Comparison of ENCODE assay signal across 8 cellular contexts in genomic region chr1:7783826-7784491, GRCh38. TPM values are rescaled to one million over a fixed set of nuclear protein-coding genes. Genes with fewer than 3 reads are reported as not detected.
DNase-seq lines count a peak whose midpoint lies in the region; ATAC-seq and TF ChIP-seq lines count a peak whose summit lies in the region.

PER3 (plus strand) TSS chr1:7784291; CDS start chr1:7784878, 587 bp downstream.

- intact Hi-C loops in IMR-90 (cut with micrococcal nuclease): loop anchor here (5.0 kb wide), 1 partner anchor 118 kb away; no protein-coding TSS in a partner anchor
- intact Hi-C loops in PC-9 (cut with micrococcal nuclease; ENCODE audit: unreplicated experiment): loop anchor here (1.0 kb wide), 1 partner anchor 177 kb away; the partner anchor contains the start of gene PARK7
- intact Hi-C loops in esophagus muscularis mucosa (cut with DNase I): no loop called here

- peaks cover 12% of the 10 kb centered on the region for H3K4me1 Mint-ChIP-seq in activated T-cell treated with anti-CD3 and anti-CD28 coated beads, Interleukin-2, amount 50 U/mL, for 72 hours (ENCODE audit: low read depth)

- DNase-seq in DMS114 treated with DMSO at 0.1 percent for 48 hours (lab: John Stamatoyannopoulos, UW; ENCODE audit: unreplicated experiment) (peak; percentile 93), IMR-90 (peak; percentile 95), PC-9 (peak; percentile 84 to 99), esophagus muscularis mucosa (ENCODE audit: extremely low spot score) (peak; percentile 99)
- peak; percentile 89 to 94 for DNase-seq in activated T-cell treated with anti-CD3 and anti-CD28 coated beads, Interleukin-2, amount 50 U/mL, for 72 hours
- DNase-seq in stimulated activated CD8-positive, alpha-beta memory T cell treated with anti-CD3 and anti-CD28 coated beads, Interleukin-7, amount 100 ng/mL, for 1 hour (ENCODE audit: low read depth in 2 of 2): peak; percentile 76 to 77

- no peak for TF ChIP-seq CTCF in IMR-90 (conservative IDR thresholded peaks at IDR 0.05; ENCODE audit: low read depth, low read length)
- no peak for TF ChIP-seq CTCF in PC-9 (conservative IDR thresholded peaks at IDR 0.05)
- TF ChIP-seq CTCF in esophagus muscularis mucosa (IDR thresholded peaks at IDR 0.05): peak in 1 of 3 experiments; percentile 19

- no peak within 1 kb of the TSS; the same call in 1 of the 2 replicates for H3K18ac ChIP-seq in IMR-90 (ENCODE audit: low read depth, low read length)

- peak within 1 kb of the TSS; percentile 58 to 75 for H3K4me3 Mint-ChIP-seq in activated T-cell treated with anti-CD3 and anti-CD28 coated beads, Interleukin-2, amount 50 U/mL, for 72 hours

- H2AK5ac ChIP-seq in IMR-90 (ENCODE audit: low read depth, low read length): peak within 1 kb of the TSS; percentile 49; the same call in 1 of the 2 replicates

- H3K4ac ChIP-seq in IMR-90 (ENCODE audit: low read depth, low read length): peak within 1 kb of the TSS; percentile 20; the same call in 1 of the 2 replicates

- no peak for TF ChIP-seq EP300 in esophagus muscularis mucosa (IDR thresholded peaks at IDR 0.05)

- H3K27me3 ChIP-seq in IMR-90 (ENCODE audit: control insufficient read depth, insufficient read depth, low read length) (no peaks in the 10 kb centered on the region), PC-9 (ENCODE audit: insufficient read depth, low read depth) (no peaks in the 10 kb centered on the region), esophagus muscularis mucosa (no peaks in the 10 kb centered on the region), muscle layer of duodenum (ENCODE audit: low read depth, low read length) (no peaks in the 10 kb centered on the region)

- peak within 1 kb of the TSS; percentile 92 for H2AFZ ChIP-seq in IMR-90 (replicated peaks; ENCODE audit: low read length, poor library complexity)
- peak within 1 kb of the TSS; percentile 85 for H2AFZ ChIP-seq in PC-9

- peak within 1 kb of the TSS; percentile 1 for H2BK5ac ChIP-seq in IMR-90 (ENCODE audit: low read depth, low read length, poor library complexity, severe bottlenecking)

- peaks cover 10% of the 10 kb centered on the region; the same call in 1 of the 2 replicates for H3F3A ChIP-seq in PC-9 (ENCODE audit: insufficient read depth, low read depth)

- BruUV-seq in IMR-90 (replicated peaks; lab: Mats Ljungman, UMichigan): no TSS peak
- no TSS peak for BruUV-seq in PC-9 (replicated peaks; lab: Mats Ljungman, UMichigan)

- H4K8ac ChIP-seq in IMR-90 (ENCODE audit: low read depth in 2 of 2, low read length in 2 of 2): peak within 1 kb of the TSS in 1 of 2 experiments; percentile 84; a peak in 1 of 4 replicates

- TF ChIP-seq RAD21 in IMR-90 (IDR thresholded peaks at IDR 0.05; ENCODE audit: low read length): no peak

- no peak within 1 kb of the TSS for H4K5ac ChIP-seq in IMR-90 (ENCODE audit: low read depth, low read length)

- H3K27me3 Mint-ChIP-seq in activated T-cell treated with anti-CD3 and anti-CD28 coated beads, Interleukin-2, amount 50 U/mL, for 72 hours (ENCODE audit: low read depth): no peaks in the 10 kb centered on the region

- H2AK9ac ChIP-seq in IMR-90 (replicated peaks; ENCODE audit: low read depth, low read length, poor library complexity): peak within 1 kb of the TSS; percentile 81

- peak within 1 kb of the TSS; percentile 86 for H3K14ac ChIP-seq in IMR-90 (replicated peaks; ENCODE audit: low read depth, low read length)

- H3K4me3 ChIP-seq in IMR-90 (ENCODE audit: insufficient read depth, low read depth, low read length) (peak within 1 kb of the TSS; percentile 53), PC-9 (peak within 1 kb of the TSS; percentile 58), esophagus muscularis mucosa (peak within 1 kb of the TSS; percentile 69 to 84 (median 78)), muscle layer of duodenum (ENCODE audit: low read depth in 1 of 2, low read length in 2 of 2) (peak within 1 kb of the TSS; percentile 55 to 78)

- H2BK15ac ChIP-seq in IMR-90 (ENCODE audit: low read depth, low read length): no peak within 1 kb of the TSS; the same call in 2 of the 3 replicates

- no peaks in the 10 kb centered on the region for H3K79me2 ChIP-seq in PC-9 (ENCODE audit: low read depth)

- H3K9ac ChIP-seq in IMR-90 (ENCODE audit: low read depth, low read length): peak within 1 kb of the TSS; percentile 16

- H3K9me3 ChIP-seq in IMR-90 (ENCODE audit: control insufficient read depth, insufficient read depth, low read length) (no peaks in the 10 kb centered on the region), PC-9 (ENCODE audit: insufficient read depth, low read depth) (no peaks in the 10 kb centered on the region), esophagus muscularis mucosa (no peaks in the 10 kb centered on the region), muscle layer of duodenum (ENCODE audit: control insufficient read depth in 1 of 2, low read length in 2 of 2) (no peaks in the 10 kb centered on the region)

- H3K9me2 ChIP-seq in PC-9 (ENCODE audit: insufficient read depth): no peaks in the 10 kb centered on the region

- H3K4me2 ChIP-seq in IMR-90 (ENCODE audit: low read depth, low read length) (peak within 1 kb of the TSS; percentile 80), PC-9 (peak within 1 kb of the TSS; percentile 74)

- 0 out of 2 replicates have a peak within 1 kb of the TSS, but pooled peaks have one; percentile 17 for H2BK20ac ChIP-seq in IMR-90 (ENCODE audit: low read depth, low read length)

- H3K9me1 ChIP-seq in IMR-90 (ENCODE audit: insufficient read depth, low read length): no peaks in the 10 kb centered on the region

- H4K20me1 ChIP-seq in IMR-90 (ENCODE audit: insufficient read depth, low read length) (no peaks in the 10 kb centered on the region), PC-9 (ENCODE audit: insufficient read depth) (no peaks in the 10 kb centered on the region)

- TF ChIP-seq POLR2A in IMR-90 (IDR thresholded peaks at IDR 0.05; ENCODE audit: low read depth, low read length): no peak
- no peak for TF ChIP-seq POLR2A in esophagus muscularis mucosa (IDR thresholded peaks at IDR 0.05; ENCODE audit: low read depth)

- H3K36me3 Mint-ChIP-seq in activated T-cell treated with anti-CD3 and anti-CD28 coated beads, Interleukin-2, amount 50 U/mL, for 72 hours (ENCODE audit: insufficient read depth in 2 of 2): no peaks in the 10 kb centered on the region

- H2BK120ac ChIP-seq in IMR-90 (ENCODE audit: low read depth, low read length): peak within 1 kb of the TSS; percentile 19; the same call in 1 of the 2 replicates

- peaks cover 6 to 12% of the 10 kb centered on the region in 2 experiments; a peak in 3 of 4 replicates for H3K79me1 ChIP-seq in IMR-90 (ENCODE audit: low read depth in 1 of 2, low read length in 2 of 2)

- no peak within 1 kb of the TSS; the same call in 1 of the 2 replicates for H3K56ac ChIP-seq in IMR-90 (ENCODE audit: extremely low read depth, insufficient read depth, low read length)

- dilution Hi-C loops in IMR-90 (cut with HindIII; ENCODE audit: low sequenced_read_pairs, unreplicated experiment): no loop called here

- H3K27ac ChIP-seq in IMR-90 (ENCODE audit: insufficient read depth, low read length) (peak within 1 kb of the TSS; percentile 27), PC-9 (peak within 1 kb of the TSS; percentile 39; the same call in 1 of the 2 replicates), esophagus muscularis mucosa (replicated peaks in 1 of 4) (peak within 1 kb of the TSS; percentile 93 to 99 (median 96)), muscle layer of duodenum (ENCODE audit: low read length) (no peak within 1 kb of the TSS)

- H3K27ac Mint-ChIP-seq in activated T-cell treated with anti-CD3 and anti-CD28 coated beads, Interleukin-2, amount 50 U/mL, for 72 hours: no peak within 1 kb of the TSS

- CTCF ChIA-PET in IMR-90 (lab: Yijun Ruan, JAX): no interaction called here
- CTCF ChIA-PET in PC-9 (lab: Charles Lee): no interaction called here

- in situ Hi-C loops in IMR-90 (cut with MboI; ENCODE audit: low sequenced_read_pairs): no loop called here

- peak within 1 kb of the TSS; percentile 57 for H4K91ac ChIP-seq in IMR-90 (ENCODE audit: insufficient read depth, low read depth, low read length)

- H3K4me1 ChIP-seq in IMR-90 (ENCODE audit: control insufficient read depth, insufficient read depth, low read length) (0 out of 2 replicates have a peak, but pooled peaks cover 4% of the 10 kb centered on the region), PC-9 (replicated peaks; ENCODE audit: insufficient read depth) (no peaks in the 10 kb centered on the region), esophagus muscularis mucosa (peaks cover 18 to 55% (median 55%) of the 10 kb centered on the region in 4 donors), muscle layer of duodenum (ENCODE audit: control insufficient read depth in 1 of 2, insufficient read depth in 2 of 2, low read length in 2 of 2) (peaks cover 0 to 43% of the 10 kb centered on the region in 2 donors)

- H3K36me3 ChIP-seq in IMR-90 (ENCODE audit: control insufficient read depth, insufficient read depth, low read length) (peaks cover 17% of the 10 kb centered on the region), PC-9 (ENCODE audit: low read depth) (0 out of 2 replicates have a peak, but pooled peaks cover 5% of the 10 kb centered on the region), esophagus muscularis mucosa (peaks cover 16 to 45% (median 31%) of the 10 kb centered on the region in 4 donors), muscle layer of duodenum (ENCODE audit: control insufficient read depth in 1 of 2, insufficient read depth in 2 of 2, low read length in 2 of 2) (peaks cover 25 to 38% of the 10 kb centered on the region in 2 donors)

- H3K9me3 Mint-ChIP-seq in activated T-cell treated with anti-CD3 and anti-CD28 coated beads, Interleukin-2, amount 50 U/mL, for 72 hours: no peaks in the 10 kb centered on the region

- POLR2A ChIA-PET in IMR-90 (lab: Charles Lee; ENCODE audit: unreplicated experiment): no interaction called here
- POLR2A ChIA-PET in PC-9 (lab: Charles Lee; ENCODE audit: unreplicated experiment): interaction anchor here (0.8 kb wide), 1 partner anchor 1771 kb away, joined by 16 read pairs; no protein-coding TSS in a partner anchor

- WGBS in IMR-90 (ENCODE audit: extremely low coverage in 2 of 2, insufficient read length in 1 of 2), 2 experiments: 1% methylated on average over 63 of the region's 90 CpGs; no CpG with 5 or more reads in 1 of the 2 experiments
- WGBS in esophagus muscularis mucosa: 0% methylated on average over 1 of the region's 90 CpGs

- peak; percentile 89 for ATAC-seq in GM21529 (IDR thresholded peaks at IDR 0.05; ENCODE audit: unreplicated experiment)
- peak; percentile 97 for ATAC-seq in IMR-90 (ENCODE audit: low read depth)
- peak; percentile 92 to 93 for ATAC-seq in activated T-cell treated with anti-CD3 and anti-CD28 coated beads, Interleukin-2, amount 50 U/mL, for 72 hours (replicated peaks in 1 of 2)

- no peak within 1 kb of the TSS for H3K23ac ChIP-seq in IMR-90 (ENCODE audit: low read depth, low read length)

TF ChIP-seq in IMR-90, 13 proteins besides CTCF, POLR2A, EP300 and RAD21 (continues in another document):
- TF ChIP-seq BHLHE40 (IDR thresholded peaks at IDR 0.05; ENCODE audit: low read depth, low read length): peak; percentile 82

RNA-seq across cellular contexts. Expression of gene PER3, which starts in this region (rescaled TPM):
- total RNA-seq in IMR-90 (2012; rRNA removed) (3.4 and 3.6 TPM in 2 replicates), PC-9 (2021) (25.1 and 32.9 TPM in 2 replicates), esophagus muscularis mucosa (10 to 100 TPM; 25.8 to 45.8 (median 42.6) TPM)
- polyA plus RNA-seq in IMR-90 (2012; rRNA removed): 4.2 and 4.8 TPM in 2 replicates
- 1.7 and 2.7 TPM in 2 replicates for polyA plus RNA-seq in IMR-90 (2012; cell fraction: cytosol; rRNA removed)
- 5.8 and 10.9 TPM in 2 replicates for polyA plus RNA-seq in IMR-90 (2012; cell fraction: nucleus; rRNA removed; ENCODE audit: low replicate concordance)
- 1 to 10 TPM; 1.2 to 1.3 TPM for total RNA-seq in activated T-cell treated with anti-CD3 and anti-CD28 coated beads, Interleukin-2, amount 50 U/mL, for 72 hours
